ENCODE assay signal across 1 cellular context in the genomic region with DNA sequence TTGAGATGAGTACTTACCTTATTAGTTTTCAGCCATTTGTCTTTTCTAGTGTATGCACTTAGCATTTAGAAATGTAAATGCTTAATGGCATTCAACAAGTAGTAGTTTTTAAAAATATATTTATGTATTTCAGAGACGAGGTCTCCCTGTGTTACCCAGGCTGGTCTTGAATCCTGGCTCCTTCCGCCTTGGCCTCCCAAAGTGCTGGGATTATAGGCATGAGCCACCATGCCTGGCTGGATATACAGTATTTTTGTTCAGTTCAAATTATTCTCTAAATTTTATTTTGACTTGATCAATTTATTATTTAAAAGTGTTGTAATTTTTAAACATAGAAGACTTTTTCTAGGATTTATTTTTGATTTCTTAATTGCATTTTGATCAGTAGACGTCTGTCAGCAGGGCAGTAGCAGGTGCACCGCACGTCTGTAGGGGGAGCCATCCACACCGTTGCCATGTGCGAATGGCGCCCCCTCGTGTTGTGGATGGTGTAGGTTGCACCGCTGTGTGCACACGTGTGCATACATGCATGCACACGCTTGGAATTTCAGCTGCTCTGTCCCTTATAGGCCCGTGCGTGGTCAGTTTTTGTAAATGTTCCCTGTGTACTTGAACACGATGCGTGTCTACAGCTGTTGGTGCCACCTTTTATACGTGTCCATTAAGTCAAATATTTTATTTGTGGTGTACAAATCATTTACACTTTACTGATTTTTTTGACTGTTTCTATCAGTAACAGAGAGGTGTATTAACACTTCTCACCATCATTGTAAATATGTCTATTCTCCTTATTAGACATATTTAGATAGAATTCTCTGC.
TF ChIP-seq lines count a peak whose summit lies in the region.

No MANE protein-coding gene starts in this region.

TF ChIP-seq in HepG2, 621 proteins besides CTCF, POLR2A, EP300 and RAD21 (continued from another document and continues in another):
- TF ChIP-seq TFE3 (CRISPR knock-in tag; IDR thresholded peaks at IDR 0.05) (peak; percentile 24; the same call in 1 of the 2 replicates), ZNF124 (CRISPR knock-in tag; IDR thresholded peaks at IDR 0.05) (peak; percentile 78; the same call in 1 of the 2 replicates), CBFB (CRISPR knock-in tag; IDR thresholded peaks at IDR 0.05) (peak; percentile 80), ERF (CRISPR knock-in tag; IDR thresholded peaks at IDR 0.05) (peak; percentile 91), HINFP (CRISPR knock-in tag; IDR thresholded peaks at IDR 0.05; ENCODE audit: low read depth) (0 out of 2 replicates have a peak, but pooled peaks have one; percentile 46), ZNF652 (CRISPR knock-in tag; IDR thresholded peaks at IDR 0.05; ENCODE audit: borderline replicate concordance, low read depth) (no peak), AKNA (CRISPR knock-in tag; IDR thresholded peaks at IDR 0.05; ENCODE audit: borderline replicate concordance) (no peak), ZBTB43 (CRISPR knock-in tag; conservative IDR thresholded peaks at IDR 0.05) (0 out of 2 replicates have a peak, but pooled peaks have one; percentile 21), MAF1 (CRISPR knock-in tag; IDR thresholded peaks at IDR 0.05; ENCODE audit: borderline replicate concordance) (peak; percentile 39; the same call in 1 of the 2 replicates), ZNF766 (CRISPR knock-in tag; IDR thresholded peaks at IDR 0.05; ENCODE audit: borderline replicate concordance) (0 out of 2 replicates have a peak, but pooled peaks have one; percentile 34), EED (CRISPR knock-in tag; IDR thresholded peaks at IDR 0.05) (no peak), MBD4 (IDR thresholded peaks at IDR 0.05; ENCODE audit: borderline replicate concordance, low read length) (no peak), BORCS8-MEF2B (CRISPR knock-in tag; IDR thresholded peaks at IDR 0.05) (peak; percentile 90), ETV5 (CRISPR knock-in tag; IDR thresholded peaks at IDR 0.05; ENCODE audit: borderline replicate concordance) (peak; percentile 51; the same call in 1 of the 2 replicates), REXO4 (CRISPR knock-in tag; IDR thresholded peaks at IDR 0.05; ENCODE audit: borderline replicate concordance) (no peak), HBP1 (CRISPR knock-in tag; IDR thresholded peaks at IDR 0.05; ENCODE audit: low read depth) (peak; percentile 77; the same call in 1 of the 2 replicates), ZSCAN25 (CRISPR knock-in tag; IDR thresholded peaks at IDR 0.05) (peak; percentile 79), MATR3 (CRISPR knock-in tag; IDR thresholded peaks at IDR 0.05) (no peak), ZNF891 (CRISPR knock-in tag; IDR thresholded peaks at IDR 0.05) (no peak), ZNF776 (CRISPR knock-in tag; IDR thresholded peaks at IDR 0.05) (no peak), SCMH1 (CRISPR knock-in tag; IDR thresholded peaks at IDR 0.05; ENCODE audit: borderline replicate concordance) (no peak), ZBTB7B (CRISPR knock-in tag; IDR thresholded peaks at IDR 0.05) (0 out of 2 replicates have a peak, but pooled peaks have one; percentile 59)
- TF ChIP-seq, protein P1, sequence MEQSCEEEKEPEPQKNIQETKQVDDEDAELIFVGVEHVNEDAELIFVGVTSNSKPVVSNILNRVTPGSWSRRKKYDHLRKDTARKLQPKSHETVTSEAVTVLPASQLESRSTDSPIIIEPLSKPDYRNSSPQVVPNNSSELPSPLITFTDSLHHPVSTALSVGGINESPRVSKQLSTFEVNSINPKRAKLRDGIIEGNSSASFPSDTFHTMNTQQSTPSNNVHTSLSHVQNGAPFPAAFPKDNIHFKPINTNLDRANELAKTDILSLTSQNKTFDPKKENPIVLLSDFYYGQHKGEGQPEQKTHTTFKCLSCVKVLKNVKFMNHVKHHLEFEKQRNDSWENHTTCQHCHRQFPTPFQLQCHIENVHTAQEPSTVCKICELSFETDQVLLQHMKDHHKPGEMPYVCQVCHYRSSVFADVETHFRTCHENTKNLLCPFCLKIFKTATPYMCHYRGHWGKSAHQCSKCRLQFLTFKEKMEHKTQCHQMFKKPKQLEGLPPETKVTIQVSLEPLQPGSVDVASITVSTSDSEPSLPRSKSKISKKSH (CRISPR knock-in tag; IDR thresholded peaks at IDR 0.05; ENCODE audit: borderline replicate concordance) = peak; percentile 38; the same call in 1 of the 2 replicates
- TF ChIP-seq, protein P2, sequence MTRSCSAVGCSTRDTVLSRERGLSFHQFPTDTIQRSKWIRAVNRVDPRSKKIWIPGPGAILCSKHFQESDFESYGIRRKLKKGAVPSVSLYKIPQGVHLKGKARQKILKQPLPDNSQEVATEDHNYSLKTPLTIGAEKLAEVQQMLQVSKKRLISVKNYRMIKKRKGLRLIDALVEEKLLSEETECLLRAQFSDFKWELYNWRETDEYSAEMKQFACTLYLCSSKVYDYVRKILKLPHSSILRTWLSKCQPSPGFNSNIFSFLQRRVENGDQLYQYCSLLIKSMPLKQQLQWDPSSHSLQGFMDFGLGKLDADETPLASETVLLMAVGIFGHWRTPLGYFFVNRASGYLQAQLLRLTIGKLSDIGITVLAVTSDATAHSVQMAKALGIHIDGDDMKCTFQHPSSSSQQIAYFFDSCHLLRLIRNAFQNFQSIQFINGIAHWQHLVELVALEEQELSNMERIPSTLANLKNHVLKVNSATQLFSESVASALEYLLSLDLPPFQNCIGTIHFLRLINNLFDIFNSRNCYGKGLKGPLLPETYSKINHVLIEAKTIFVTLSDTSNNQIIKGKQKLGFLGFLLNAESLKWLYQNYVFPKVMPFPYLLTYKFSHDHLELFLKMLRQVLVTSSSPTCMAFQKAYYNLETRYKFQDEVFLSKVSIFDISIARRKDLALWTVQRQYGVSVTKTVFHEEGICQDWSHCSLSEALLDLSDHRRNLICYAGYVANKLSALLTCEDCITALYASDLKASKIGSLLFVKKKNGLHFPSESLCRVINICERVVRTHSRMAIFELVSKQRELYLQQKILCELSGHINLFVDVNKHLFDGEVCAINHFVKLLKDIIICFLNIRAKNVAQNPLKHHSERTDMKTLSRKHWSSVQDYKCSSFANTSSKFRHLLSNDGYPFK (CRISPR knock-in tag; IDR thresholded peaks at IDR 0.05; ENCODE audit: borderline replicate concordance) = peak; percentile 69; the same call in 1 of the 2 replicates
